Comparison of ENCODE assay signal across 1 cellular context in the genomic region with DNA sequence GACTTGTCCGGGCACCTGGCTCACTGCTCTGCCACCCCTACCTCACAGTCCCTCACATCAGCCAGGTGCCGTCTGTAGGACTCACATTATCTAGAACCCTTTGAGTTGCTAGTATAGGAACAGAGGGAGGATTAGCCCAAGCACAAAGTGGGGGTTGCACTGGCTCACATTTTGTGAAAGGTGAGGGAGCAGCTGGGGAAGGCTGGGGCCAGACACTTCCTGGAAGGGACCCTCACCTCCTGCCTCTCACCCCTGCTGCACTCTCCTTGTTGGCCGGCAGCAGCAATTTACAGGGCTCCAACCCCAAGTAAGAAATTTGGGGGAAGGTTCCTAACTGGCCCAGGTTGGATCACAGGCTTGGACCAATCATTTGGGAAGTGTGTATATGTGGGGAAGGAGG.
TF ChIP-seq lines count a peak whose summit lies in the region.

No MANE protein-coding gene starts in this region.

TF ChIP-seq in H1, 55 proteins besides CTCF, POLR2A, EP300 and RAD21:
- TF ChIP-seq TCF12 (IDR thresholded peaks at IDR 0.05; ENCODE audit: low read depth, low read length) (no peak), ZNF274 (IDR thresholded peaks at IDR 0.05; ENCODE audit: borderline replicate concordance, extremely low read depth, low read length) (no peak)
